2 cellular contexts compared by ENCODE assay signal in genomic region chr4:105345838-105346237, GRCh38.
TF ChIP-seq lines count a peak whose summit lies in the region.

No MANE protein-coding gene starts in this region.

TF ChIP-seq in HepG2, 621 proteins besides CTCF, POLR2A, EP300 and RAD21 (continued from another document):
- no peak for TF ChIP-seq TBX2 (CRISPR knock-in tag; IDR thresholded peaks at IDR 0.05; ENCODE audit: borderline replicate concordance)

TF ChIP-seq in neural cell, 6 proteins besides CTCF, POLR2A, EP300 and RAD21 (continued from another document):
- no peak for TF ChIP-seq REST (IDR thresholded peaks at IDR 0.05; ENCODE audit: borderline replicate concordance)
- TF ChIP-seq SMC3 (conservative IDR thresholded peaks at IDR 0.05; ENCODE audit: poor library complexity), result no peak
- no peak for TF ChIP-seq EZH2 (IDR thresholded peaks at IDR 0.05; ENCODE audit: borderline replicate concordance, insufficient read depth, low read length, poor library complexity, severe bottlenecking)
- TF ChIP-seq POLR2AphosphoS5 (IDR thresholded peaks at IDR 0.05), result no peak
